Comparison of ENCODE assay signal across 30 cellular contexts in the genomic region with DNA sequence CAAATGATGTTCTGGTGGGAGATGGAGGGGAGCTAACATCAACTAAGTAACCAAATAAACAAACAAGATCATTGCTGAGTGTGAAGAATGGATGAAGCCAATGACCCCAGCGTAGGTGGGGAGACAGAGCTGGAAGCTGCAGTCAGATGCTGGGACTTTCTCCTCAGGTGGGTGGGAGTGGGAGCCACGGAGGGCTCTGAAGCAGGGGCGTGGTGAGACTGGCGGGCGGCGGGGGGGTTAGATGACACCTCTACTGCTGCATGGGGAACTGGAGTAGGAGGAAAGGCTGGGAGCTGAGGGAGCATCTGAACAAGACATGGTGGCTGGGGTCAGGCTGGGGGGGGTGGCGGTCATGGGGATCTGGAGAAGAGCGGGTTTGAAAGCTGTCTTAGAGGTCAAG.
"Had no signal": no experiment of that assay in that cellular context is flagged by ENCODE, and none has a peak within 500 bp of the region (broad histone marks: within the 10 kb centered on the region; RNA-seq: fewer than 3 reads in every experiment).

No MANE protein-coding gene starts in this region.

- H3K4me3 ChIP-seq: gastroesophageal sphincter, ovary, prostate gland, SK-N-MC, skin epidermis, thyroid gland had no signal

- ATAC-seq: activated T-cell treated with anti-CD3 and anti-CD28 coated beads, Interleukin-2, amount 50 U/mL, for 4 hours; activated T-helper 17 cell treated with anti-CD3 and anti-CD28 coated beads, Interleukin-2, amount 50 U/mL, for 72 hours; gastroesophageal sphincter; left colon; naive thymus-derived CD4-positive, alpha-beta T cell; sciatic nerve; stimulated activated memory B cell treated with anti-CD40 and anti-IgM and Interleukin-4, amounts not matched to agents 10 μg/mL and 1 μg/mL and 100 μg/mL, for 72 hours; stimulated activated naive CD8-positive, alpha-beta T cell treated with anti-CD3 and anti-CD28 coated beads, Interleukin-15, amount 100 ng/mL, for 72 hours had no signal

- H3K4me1 Mint-ChIP-seq: stimulated activated memory B cell treated with anti-CD40 and anti-IgM and Interleukin-4, amounts not matched to agents 10 μg/mL and 1 μg/mL and 100 μg/mL, for 72 hours had no signal

- H3K27me3 Mint-ChIP-seq: activated CD4-positive, alpha-beta memory T cell treated with anti-CD3 and anti-CD28 coated beads, Interleukin-2, amount 10 ng/mL, durations not matched to agents 7 days and 5 days; activated T-helper 17 cell treated with anti-CD3 and anti-CD28 coated beads, Interleukin-2, amount 50 U/mL, for 72 hours; stimulated activated naive CD8-positive, alpha-beta T cell treated with anti-CD3 and anti-CD28 coated beads, Interleukin-15, amount 100 ng/mL, for 72 hours had no signal

- H3K9me3 ChIP-seq: gastroesophageal sphincter, ovary, prostate gland, thyroid gland had no signal

- H3K9me3 Mint-ChIP-seq: activated CD4-positive, alpha-beta memory T cell treated with anti-CD3 and anti-CD28 coated beads, Interleukin-2, amount 10 ng/mL, durations not matched to agents 7 days and 5 days; activated CD4-positive, alpha-beta T cell treated with anti-CD3 and anti-CD28 coated beads, Interleukin-2, amount 10 ng/mL, durations not matched to agents 7 days and 5 days; activated T-cell treated with anti-CD3 and anti-CD28 coated beads, Interleukin-2, amount 50 U/mL, for 4 hours; activated T-helper 17 cell treated with anti-CD3 and anti-CD28 coated beads, Interleukin-2, amount 50 U/mL, for 72 hours; immature natural killer cell; naive thymus-derived CD4-positive, alpha-beta T cell; stimulated activated memory B cell treated with anti-CD40 and anti-IgM and Interleukin-4, amounts not matched to agents 10 μg/mL and 1 μg/mL and 100 μg/mL, for 72 hours; stimulated activated naive CD8-positive, alpha-beta T cell treated with anti-CD3 and anti-CD28 coated beads, Interleukin-15, amount 100 ng/mL, for 72 hours had no signal

- H3K27me3 ChIP-seq: gastroesophageal sphincter, ovary, thyroid gland had no signal

- DNase-seq: activated CD4-positive, alpha-beta memory T cell treated with anti-CD3 and anti-CD28 coated beads, Interleukin-2, amount 10 ng/mL, durations not matched to agents 7 days and 5 days; activated CD4-positive, alpha-beta T cell treated with anti-CD3 and anti-CD28 coated beads for 1 hour; activated CD4-positive, alpha-beta T cell treated with anti-CD3 and anti-CD28 coated beads, Interleukin-2, amount 10 ng/mL, durations not matched to agents 7 days and 5 days; activated CD8-positive, alpha-beta memory T cell treated with anti-CD3 and anti-CD28 coated beads, Interleukin-2, amount 50 U/mL, for 48 hours; activated gamma-delta T cell treated with Interleukin-2 at 50 U/mL for 16 hours; activated naive CD4-positive, alpha-beta T cell treated with anti-CD3 and anti-CD28 coated beads, Interleukin-2, amount 50 U/mL, for 16 hours; activated T-cell treated with anti-CD3 and anti-CD28 coated beads, Interleukin-2, amount 50 U/mL, for 4 hours; dermis blood vessel endothelial cell; effector CD8-positive, alpha-beta T cell; head of caudate nucleus; hippocampal formation; immature natural killer cell; kidney; left colon; mammary epithelial cell; midbrain; naive thymus-derived CD4-positive, alpha-beta T cell; retina; stimulated activated CD4-positive, alpha-beta T cell treated with anti-CD3 and anti-CD28 coated beads, Interleukin-4, amount 100 ng/mL, for 24 hours; stimulated activated naive CD8-positive, alpha-beta T cell treated with anti-CD3 and anti-CD28 coated beads, Interleukin-15, amount 100 ng/mL, for 72 hours; substantia nigra; thyroid gland had no signal

- H3K27ac Mint-ChIP-seq: activated CD4-positive, alpha-beta memory T cell treated with anti-CD3 and anti-CD28 coated beads, Interleukin-2, amount 10 ng/mL, durations not matched to agents 7 days and 5 days; activated CD4-positive, alpha-beta T cell treated with anti-CD3 and anti-CD28 coated beads, Interleukin-2, amount 10 ng/mL, durations not matched to agents 7 days and 5 days; activated T-helper 17 cell treated with anti-CD3 and anti-CD28 coated beads, Interleukin-2, amount 50 U/mL, for 72 hours; immature natural killer cell; stimulated activated memory B cell treated with anti-CD40 and anti-IgM and Interleukin-4, amounts not matched to agents 10 μg/mL and 1 μg/mL and 100 μg/mL, for 72 hours; stimulated activated naive CD8-positive, alpha-beta T cell treated with anti-CD3 and anti-CD28 coated beads, Interleukin-15, amount 100 ng/mL, for 72 hours had no signal

- H3K27ac ChIP-seq: gastroesophageal sphincter, ovary, prostate gland, SK-N-MC, skin epidermis, thyroid gland had no signal

- H3K36me3 Mint-ChIP-seq: immature natural killer cell; naive thymus-derived CD4-positive, alpha-beta T cell; stimulated activated memory B cell treated with anti-CD40 and anti-IgM and Interleukin-4, amounts not matched to agents 10 μg/mL and 1 μg/mL and 100 μg/mL, for 72 hours had no signal

- H3K4me3 Mint-ChIP-seq: activated CD4-positive, alpha-beta memory T cell treated with anti-CD3 and anti-CD28 coated beads, Interleukin-2, amount 10 ng/mL, durations not matched to agents 7 days and 5 days; activated CD4-positive, alpha-beta T cell treated with anti-CD3 and anti-CD28 coated beads, Interleukin-2, amount 10 ng/mL, durations not matched to agents 7 days and 5 days; activated T-cell treated with anti-CD3 and anti-CD28 coated beads, Interleukin-2, amount 50 U/mL, for 4 hours; activated T-helper 17 cell treated with anti-CD3 and anti-CD28 coated beads, Interleukin-2, amount 50 U/mL, for 72 hours; immature natural killer cell; naive thymus-derived CD4-positive, alpha-beta T cell; stimulated activated memory B cell treated with anti-CD40 and anti-IgM and Interleukin-4, amounts not matched to agents 10 μg/mL and 1 μg/mL and 100 μg/mL, for 72 hours; stimulated activated naive CD8-positive, alpha-beta T cell treated with anti-CD3 and anti-CD28 coated beads, Interleukin-15, amount 100 ng/mL, for 72 hours had no signal

- H3K36me3 ChIP-seq: gastroesophageal sphincter, ovary, prostate gland, thyroid gland had no signal
